ENCODE assay signal across 25 cellular contexts in the genomic region with DNA sequence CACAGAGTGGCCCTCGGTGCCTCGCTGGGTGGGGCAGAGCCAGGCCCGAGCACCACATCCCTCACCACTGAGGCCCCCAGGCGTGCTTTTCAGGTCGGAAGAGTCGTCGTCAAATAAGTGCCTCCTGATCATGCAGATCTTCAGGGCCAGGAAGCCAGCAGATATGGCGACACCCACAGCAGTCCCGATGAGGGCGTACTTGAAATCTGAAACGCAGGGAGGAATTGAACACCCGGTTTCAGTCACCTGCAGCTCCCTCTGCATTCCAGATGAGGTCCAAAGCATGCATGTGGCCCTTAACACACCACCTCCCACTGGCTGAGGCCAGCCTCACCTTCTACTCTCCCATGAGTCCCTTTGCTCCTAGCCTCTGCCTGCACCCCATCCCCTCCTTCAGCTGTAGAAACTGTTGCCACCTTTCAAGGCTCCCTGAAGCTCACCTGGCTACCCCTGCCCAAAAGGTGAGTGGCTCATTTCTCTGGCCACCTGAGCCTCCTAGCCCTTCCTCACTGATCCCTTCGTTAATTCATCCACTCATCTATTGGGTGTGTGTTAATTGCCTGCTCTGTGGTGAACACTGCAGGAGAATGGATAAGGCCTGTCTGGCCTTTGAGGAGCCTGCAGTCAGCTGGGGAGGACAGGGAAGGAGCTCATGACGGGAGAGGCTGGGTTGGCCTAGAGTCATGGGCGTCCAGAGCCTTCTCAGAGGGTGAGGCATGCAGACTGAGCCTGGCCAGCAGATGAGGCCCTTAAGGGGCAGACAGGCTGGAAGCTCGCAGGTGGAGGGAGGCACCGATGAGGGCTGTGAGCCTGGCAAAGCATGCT. TPM values are rescaled to one million over a fixed set of nuclear protein-coding genes. Genes with fewer than 3 reads are reported as not detected.
DNase-seq lines count a peak whose midpoint lies in the region; ATAC-seq and TF ChIP-seq lines count a peak whose summit lies in the region.
"Had no signal": no experiment of that assay in that cellular context is flagged by ENCODE, and none has a peak within 500 bp of the region (broad histone marks: within the 10 kb centered on the region; RNA-seq: fewer than 3 reads in every experiment).

No MANE protein-coding gene starts in this region.

- DNase-seq in cardiac septum (ENCODE audit: low spot score) (peak; percentile 70), Right ventricle myocardium superior (no peak), endothelial cell (ENCODE audit: low spot score) (no peak), ureter (ENCODE audit: low spot score) (peak; percentile 28), iPS-NIHi11 (ENCODE audit: low spot score) (no peak)
- DNase-seq in activated T-helper 1 cell treated with anti-CD3 and anti-CD28 coated beads, Interleukin-12 subunit alpha, Interleukin-12 subunit beta, Interleukin-2, Interleukin-4 antibody, amounts not matched to agents 30 ng/mL and 10 ng/mL and 1 ng/mL, durations not matched to agents 14 hours and 24 hours and 36 hours (ENCODE audit: low spot score) = no peak
- DNase-seq: COR-L47; DMS53; effector CD8-positive, alpha-beta T cell; KBM-7; NCI-H1092; NCI-H1694 treated with DMSO at 0.1 percent for 48 hours; NCI-H524 treated with DMSO at 0.1 percent for 48 hours; stimulated activated CD4-positive, alpha-beta T cell treated with anti-CD3 and anti-CD28 coated beads, Interleukin-4, amount 100 ng/mL, for 24 hours; T-helper 1 cell; trophoblast cell had no signal

- H3K4me3 Mint-ChIP-seq in activated T-helper 1 cell treated with anti-CD3 and anti-CD28 coated beads, Interleukin-12 subunit alpha, Interleukin-12 subunit beta, Interleukin-2, Interleukin-4 antibody, amounts not matched to agents 30 ng/mL and 10 ng/mL and 1 ng/mL, durations not matched to agents 14 hours and 24 hours and 36 hours = no peak overlapping the region
- H3K4me3 Mint-ChIP-seq in endothelial cell (ENCODE audit: unreplicated experiment) = no peak overlapping the region
- H3K4me3 Mint-ChIP-seq: activated naive CD4-positive, alpha-beta T cell treated with anti-CD3 and anti-CD28 coated beads, Interleukin-2, amount 50 U/mL, for 24 hours; mesothelial cell of epicardium had no signal

- H3K4me1 Mint-ChIP-seq in activated T-helper 1 cell treated with anti-CD3 and anti-CD28 coated beads, Interleukin-12 subunit alpha, Interleukin-12 subunit beta, Interleukin-2, Interleukin-4 antibody, amounts not matched to agents 30 ng/mL and 10 ng/mL and 1 ng/mL, durations not matched to agents 14 hours and 24 hours and 36 hours (ENCODE audit: low read depth) = peaks cover 28% of the 10 kb centered on the region
- peaks cover 4% of the 10 kb centered on the region for H3K4me1 Mint-ChIP-seq in endothelial cell (ENCODE audit: unreplicated experiment)
- H3K4me1 Mint-ChIP-seq: mesothelial cell of epicardium had no signal

- no peak for TF ChIP-seq CTCF in endothelial cell (IDR thresholded peaks at IDR 0.05; ENCODE audit: unreplicated experiment)

- H3K27ac Mint-ChIP-seq in activated T-helper 1 cell treated with anti-CD3 and anti-CD28 coated beads, Interleukin-12 subunit alpha, Interleukin-12 subunit beta, Interleukin-2, Interleukin-4 antibody, amounts not matched to agents 30 ng/mL and 10 ng/mL and 1 ng/mL, durations not matched to agents 14 hours and 24 hours and 36 hours = peak overlapping the region; percentile 73
- peak overlapping the region; percentile 40 for H3K27ac Mint-ChIP-seq in endothelial cell (ENCODE audit: unreplicated experiment)
- H3K27ac Mint-ChIP-seq: activated naive CD4-positive, alpha-beta T cell treated with anti-CD3 and anti-CD28 coated beads, Interleukin-2, amount 50 U/mL, for 24 hours; mesothelial cell of epicardium had no signal

- intact Hi-C loops in cardiac septum (cut with DNase I) (loop anchor here (10.0 kb wide), 1 partner anchor 282 kb away; no protein-coding TSS in a partner anchor), Right ventricle myocardium superior (cut with DNase I) (loop anchor here (10.0 kb wide), 1 partner anchor 502 kb away; no protein-coding TSS in a partner anchor)
- intact Hi-C loops in activated T-helper 1 cell treated with anti-CD3 and anti-CD28 coated beads, Interleukin-12 subunit alpha, Interleukin-12 subunit beta, Interleukin-2, Interleukin-4 antibody, amounts not matched to agents 30 ng/mL and 10 ng/mL and 1 ng/mL, durations not matched to agents 14 hours and 24 hours and 36 hours (cut with micrococcal nuclease) = loop anchor here (1.0 kb wide), 1 partner anchor 10 kb away; no protein-coding TSS in a partner anchor

- H3K27me3 Mint-ChIP-seq in activated T-helper 1 cell treated with anti-CD3 and anti-CD28 coated beads, Interleukin-12 subunit alpha, Interleukin-12 subunit beta, Interleukin-2, Interleukin-4 antibody, amounts not matched to agents 30 ng/mL and 10 ng/mL and 1 ng/mL, durations not matched to agents 14 hours and 24 hours and 36 hours (ENCODE audit: insufficient read depth) = no peaks in the 10 kb centered on the region
- H3K27me3 Mint-ChIP-seq in endothelial cell (ENCODE audit: unreplicated experiment) = peaks cover 3% of the 10 kb centered on the region
- H3K27me3 Mint-ChIP-seq: activated naive CD4-positive, alpha-beta T cell treated with anti-CD3 and anti-CD28 coated beads, Interleukin-2, amount 50 U/mL, for 24 hours had no signal

- no peaks in the 10 kb centered on the region for H3K9me3 Mint-ChIP-seq in activated T-helper 1 cell treated with anti-CD3 and anti-CD28 coated beads, Interleukin-12 subunit alpha, Interleukin-12 subunit beta, Interleukin-2, Interleukin-4 antibody, amounts not matched to agents 30 ng/mL and 10 ng/mL and 1 ng/mL, durations not matched to agents 14 hours and 24 hours and 36 hours
- H3K9me3 Mint-ChIP-seq in endothelial cell (ENCODE audit: unreplicated experiment) = no peaks in the 10 kb centered on the region
- H3K9me3 Mint-ChIP-seq: activated naive CD4-positive, alpha-beta T cell treated with anti-CD3 and anti-CD28 coated beads, Interleukin-2, amount 50 U/mL, for 24 hours; mesothelial cell of epicardium had no signal

- ATAC-seq in Right ventricle myocardium superior (ENCODE audit: poor library complexity) (no peak), GM21576 (IDR thresholded peaks at IDR 0.05; ENCODE audit: unreplicated experiment) (no peak)
- ATAC-seq: left lung had no signal

- H3K36me3 Mint-ChIP-seq in activated T-helper 1 cell treated with anti-CD3 and anti-CD28 coated beads, Interleukin-12 subunit alpha, Interleukin-12 subunit beta, Interleukin-2, Interleukin-4 antibody, amounts not matched to agents 30 ng/mL and 10 ng/mL and 1 ng/mL, durations not matched to agents 14 hours and 24 hours and 36 hours (ENCODE audit: low read depth) = peaks cover 6% of the 10 kb centered on the region
- H3K36me3 Mint-ChIP-seq in endothelial cell (ENCODE audit: low read depth, unreplicated experiment) = no peaks in the 10 kb centered on the region
- H3K36me3 Mint-ChIP-seq: activated naive CD4-positive, alpha-beta T cell treated with anti-CD3 and anti-CD28 coated beads, Interleukin-2, amount 50 U/mL, for 24 hours; mesothelial cell of epicardium had no signal

RNA-seq across cellular contexts. Expression of gene TMEM273, which starts 21.2 kb away (rescaled TPM):
- total RNA-seq in cardiac septum (16.6 TPM), Right ventricle myocardium superior (28.5 TPM), endothelial cell (ENCODE audit: unreplicated experiment) (1.6 TPM), ureter (26.6 TPM)
- total RNA-seq in activated T-helper 1 cell treated with anti-CD3 and anti-CD28 coated beads, Interleukin-12 subunit alpha, Interleukin-12 subunit beta, Interleukin-2, Interleukin-4 antibody, amounts not matched to agents 30 ng/mL and 10 ng/mL and 1 ng/mL, durations not matched to agents 14 hours and 24 hours and 36 hours = 16.2 and 16.7 TPM in 2 replicates
- total RNA-seq: M059J, mesothelial cell of epicardium had no signal

RNA-seq across cellular contexts. Expression of gene FAM170B, which starts 33.2 kb away (rescaled TPM):
- not detected for total RNA-seq in cardiac septum
- not detected for total RNA-seq in Right ventricle myocardium superior
- not detected in 2 replicates for total RNA-seq in activated T-helper 1 cell treated with anti-CD3 and anti-CD28 coated beads, Interleukin-12 subunit alpha, Interleukin-12 subunit beta, Interleukin-2, Interleukin-4 antibody, amounts not matched to agents 30 ng/mL and 10 ng/mL and 1 ng/mL, durations not matched to agents 14 hours and 24 hours and 36 hours
- not detected for total RNA-seq in endothelial cell (ENCODE audit: unreplicated experiment)
- not detected for total RNA-seq in ureter
- total RNA-seq: activated CD8-positive, alpha-beta memory T cell treated with anti-CD3 and anti-CD28 coated beads for 36 hours; breast epithelium; hepatocyte; M059J; mesothelial cell of epicardium; subcutaneous adipose tissue had no signal

RNA-seq across cellular contexts. Expression of gene VSTM4, which starts 51.7 kb away (rescaled TPM):
- total RNA-seq in cardiac septum (24.4 TPM), Right ventricle myocardium superior (22.4 TPM), endothelial cell (ENCODE audit: unreplicated experiment) (0.38 TPM), ureter (16.0 TPM)
- 0.20 and 0.23 TPM in 2 replicates for total RNA-seq in activated T-helper 1 cell treated with anti-CD3 and anti-CD28 coated beads, Interleukin-12 subunit alpha, Interleukin-12 subunit beta, Interleukin-2, Interleukin-4 antibody, amounts not matched to agents 30 ng/mL and 10 ng/mL and 1 ng/mL, durations not matched to agents 14 hours and 24 hours and 36 hours
- total RNA-seq: M059J had no signal

Comparison
In these comparisons a context has a peak if more than half of its experiments do, and no peak if none do; other contexts are left out.
1. DNase-seq: peak in cardiac septum (single experiment) and ureter (single experiment); none in Right ventricle myocardium superior (single experiment), activated T-helper 1 cell treated with anti-CD3 and anti-CD28 coated beads, Interleukin-12 subunit alpha, Interleukin-12 subunit beta, Interleukin-2, Interleukin-4 antibody, amounts not matched to agents 30 ng/mL and 10 ng/mL and 1 ng/mL, durations not matched to agents 14 hours and 24 hours and 36 hours (single experiment), endothelial cell (single experiment) and iPS-NIHi11 (single experiment).
2. RNA of gene VSTM4, which starts 51.7 kb away (total RNA-seq): 24.4 TPM in cardiac septum (single experiment), 22.4 TPM in Right ventricle myocardium superior (single experiment) and 16.0 TPM in ureter (single experiment); 0.38 TPM in endothelial cell (single experiment) and 0.20 to 0.23 TPM in activated T-helper 1 cell treated with anti-CD3 and anti-CD28 coated beads, Interleukin-12 subunit alpha, Interleukin-12 subunit beta, Interleukin-2, Interleukin-4 antibody, amounts not matched to agents 30 ng/mL and 10 ng/mL and 1 ng/mL, durations not matched to agents 14 hours and 24 hours and 36 hours; every median in the first group is over 10 times any median in the second.